ENCODE assay signal across 15 cellular contexts in genomic region chr6:122569372-122569771, GRCh38.
"Had no signal": no experiment of that assay in that cellular context is flagged by ENCODE, and none has a peak within 500 bp of the region (broad histone marks: within the 10 kb centered on the region; RNA-seq: fewer than 3 reads in every experiment).

No MANE protein-coding gene starts in this region.

- H3K4me3 ChIP-seq: dorsolateral prefrontal cortex, gastroesophageal sphincter, heart right ventricle, ovary, spleen had no signal

- H3K27ac ChIP-seq: dorsolateral prefrontal cortex, gastroesophageal sphincter, heart right ventricle, ovary, spleen, WERI-Rb-1 had no signal

- H3K36me3 ChIP-seq: gastroesophageal sphincter, heart right ventricle, ovary, spleen, WERI-Rb-1 had no signal

- H3K4me1 ChIP-seq: gastroesophageal sphincter, heart right ventricle, spleen had no signal

- H3K9me3 ChIP-seq: gastroesophageal sphincter, ovary, spleen had no signal

- DNase-seq: activated CD4-positive, alpha-beta memory T cell treated with anti-CD3 and anti-CD28 coated beads for 36 hours; activated CD4-positive, alpha-beta T cell treated with anti-CD3 and anti-CD28 coated beads for 36 hours; activated CD8-positive, alpha-beta memory T cell treated with anti-CD3 and anti-CD28 coated beads, Interleukin-2, amount 10 ng/mL, durations not matched to agents 7 days and 5 days; activated effector memory CD4-positive, alpha-beta T cell treated with Interleukin-2 at 50 U/mL for 16 hours; activated naive CD4-positive, alpha-beta T cell treated with anti-CD3 and anti-CD28 coated beads, Interleukin-2, amount 50 U/mL, for 16 hours; activated T-cell treated with anti-CD3 and anti-CD28 coated beads, Interleukin-2, amount 50 U/mL, for 24 hours; dorsolateral prefrontal cortex; heart right ventricle; naive thymus-derived CD4-positive, alpha-beta T cell; ovary; spleen; stimulated activated naive CD8-positive, alpha-beta T cell treated with anti-CD3 and anti-CD28 coated beads, Interleukin-15, amount 100 ng/mL, for 72 hours; WERI-Rb-1 had no signal

- H3K27me3 ChIP-seq: gastroesophageal sphincter, heart right ventricle, ovary had no signal

- ATAC-seq: activated CD4-positive, alpha-beta T cell treated with anti-CD3 and anti-CD28 coated beads for 36 hours; activated CD8-positive, alpha-beta memory T cell treated with anti-CD3 and anti-CD28 coated beads, Interleukin-2, amount 10 ng/mL, durations not matched to agents 7 days and 5 days; gastroesophageal sphincter; heart right ventricle; naive thymus-derived CD4-positive, alpha-beta T cell; sciatic nerve; stimulated activated naive CD8-positive, alpha-beta T cell treated with anti-CD3 and anti-CD28 coated beads, Interleukin-15, amount 100 ng/mL, for 72 hours had no signal
